8 cellular contexts compared by ENCODE assay signal in genomic region chr17:18361837-18362380, GRCh38. TPM values are rescaled to one million over a fixed set of nuclear protein-coding genes. Genes with fewer than 3 reads are reported as not detected.
A peak's percentile ranks its signal among the peaks of the same experiment; 100 is the strongest.
DNase-seq lines count a peak whose midpoint lies in the region; ATAC-seq and TF ChIP-seq lines count a peak whose summit lies in the region.

No MANE protein-coding gene starts in this region.

- no peak for TF ChIP-seq CTCF in lower lobe of right lung (IDR thresholded peaks at IDR 0.05)
- TF ChIP-seq CTCF in upper lobe of left lung (IDR thresholded peaks at IDR 0.05): no peak

- H3K36me3 ChIP-seq in lower lobe of right lung (peaks cover 13% of the 10 kb centered on the region), upper lobe of left lung (peaks cover 0 to 12% (median 3%) of the 10 kb centered on the region in 4 donors)

- intact Hi-C loops in lower lobe of right lung (cut with DNase I): no loop called here

- H3K27ac Mint-ChIP-seq in activated naive CD4-positive, alpha-beta T cell treated with anti-CD3 and anti-CD28 coated beads, Interleukin-2, amount 50 U/mL, for 24 hours: no peak overlapping the region

- H3K27ac ChIP-seq in angular gyrus (ENCODE audit: low read depth, low read length) (peak overlapping the region; percentile 90), lower lobe of right lung (peak overlapping the region; percentile 91), upper lobe of left lung (peak overlapping the region; percentile 34 to 91 (median 80))

- H3K36me3 Mint-ChIP-seq in activated naive CD4-positive, alpha-beta T cell treated with anti-CD3 and anti-CD28 coated beads, Interleukin-2, amount 50 U/mL, for 24 hours: no peaks in the 10 kb centered on the region

- TF ChIP-seq EP300 in upper lobe of left lung (IDR thresholded peaks at IDR 0.05): no peak

- POLR2A ChIA-PET in HEK293T (lab: Yijun Ruan, JAX): interaction anchor here (1.7 kb wide), 1 partner anchor 29 kb away, joined by 7 read pairs; no protein-coding TSS in a partner anchor

- H3K4me3 ChIP-seq in lower lobe of right lung (peak overlapping the region; percentile 95), upper lobe of left lung (peak overlapping the region in 1 of 4 donors; percentile 80)

- no peak for ATAC-seq in lower lobe of right lung
- ATAC-seq in upper lobe of left lung (ENCODE audit: low FRiP score in 2 of 2): no peak
- no peak for ATAC-seq in HG03439 (IDR thresholded peaks at IDR 0.05; ENCODE audit: unreplicated experiment)

- H3K9me3 ChIP-seq in lower lobe of right lung (no peaks in the 10 kb centered on the region), upper lobe of left lung (no peaks in the 10 kb centered on the region)

- peaks cover 13% of the 10 kb centered on the region for H3K4me1 Mint-ChIP-seq in activated naive CD4-positive, alpha-beta T cell treated with anti-CD3 and anti-CD28 coated beads, Interleukin-2, amount 50 U/mL, for 24 hours

- no peak for DNase-seq in activated naive CD4-positive, alpha-beta T cell treated with Interleukin-2 at 50 U/mL for 16 hours
- DNase-seq in lower lobe of right lung: no peak
- DNase-seq in upper lobe of left lung: no peak
- DNase-seq in cortex of kidney (lab: John Stamatoyannopoulos, UW): no peak
- DNase-seq in HEK293T (ENCODE audit: extremely low spot score): no peak

- no peaks in the 10 kb centered on the region for H3K9me3 Mint-ChIP-seq in activated naive CD4-positive, alpha-beta T cell treated with anti-CD3 and anti-CD28 coated beads, Interleukin-2, amount 50 U/mL, for 24 hours

- H3K4me1 ChIP-seq in lower lobe of right lung: peaks cover 25% of the 10 kb centered on the region
- H3K4me1 ChIP-seq in upper lobe of left lung: peaks cover 15 to 26% (median 17%) of the 10 kb centered on the region in 4 donors

- CTCF ChIA-PET in HEK293T (lab: Yijun Ruan, JAX): no interaction called here

- no peak for TF ChIP-seq POLR2A in upper lobe of left lung (IDR thresholded peaks at IDR 0.05)

- peak overlapping the region; percentile 93 for H3K4me3 Mint-ChIP-seq in activated naive CD4-positive, alpha-beta T cell treated with anti-CD3 and anti-CD28 coated beads, Interleukin-2, amount 50 U/mL, for 24 hours

- 55 to 62% methylated on average over 3 of the region's 3 CpGs for WGBS in upper lobe of left lung, 2 donors

- no peaks in the 10 kb centered on the region for H3K27me3 Mint-ChIP-seq in activated naive CD4-positive, alpha-beta T cell treated with anti-CD3 and anti-CD28 coated beads, Interleukin-2, amount 50 U/mL, for 24 hours

- H3K27me3 ChIP-seq in lower lobe of right lung (ENCODE audit: low read depth) (no peaks in the 10 kb centered on the region), upper lobe of left lung (no peaks in the 10 kb centered on the region)

TF ChIP-seq in HEK293T, 16 proteins besides CTCF, POLR2A, EP300 and RAD21:
- TF ChIP-seq HDGF (IDR thresholded peaks at IDR 0.05; ENCODE audit: borderline replicate concordance): no peak
- TF ChIP-seq FOXA1 (IDR thresholded peaks at IDR 0.05): no peak
- TF ChIP-seq PKNOX1 (IDR thresholded peaks at IDR 0.05): no peak

RNA-seq across cellular contexts. Expression of gene SHMT1, which starts 1.4 kb away (rescaled TPM):
- 33.1 TPM for total RNA-seq in lower lobe of right lung
- total RNA-seq in upper lobe of left lung: 10 to 100 TPM; 27.3 to 54.5 (median 42.5) TPM

RNA-seq across cellular contexts. Expression of gene EVPLL, which starts 15.7 kb away (rescaled TPM):
- 2.8 TPM for total RNA-seq in lower lobe of right lung
- 10 to 100 TPM in 1 of 6 donors, 1 to 10 TPM in 4, under 1 TPM in 1; 1.00 to 10.5 (median 2.3) TPM for total RNA-seq in upper lobe of left lung

RNA-seq across cellular contexts. Expression of gene SMCR8, which starts 46.8 kb away (rescaled TPM):
- total RNA-seq in lower lobe of right lung: 30.1 TPM
- 10 to 100 TPM; 17.1 to 25.2 (median 21.5) TPM for total RNA-seq in upper lobe of left lung

RNA-seq across cellular contexts. Expression of gene TOP3A, which starts 47.1 kb away (rescaled TPM):
- total RNA-seq in lower lobe of right lung: 31.2 TPM
- total RNA-seq in upper lobe of left lung: 10 to 100 TPM; 23.4 to 36.3 (median 32.9) TPM
